In the genomic region with DNA sequence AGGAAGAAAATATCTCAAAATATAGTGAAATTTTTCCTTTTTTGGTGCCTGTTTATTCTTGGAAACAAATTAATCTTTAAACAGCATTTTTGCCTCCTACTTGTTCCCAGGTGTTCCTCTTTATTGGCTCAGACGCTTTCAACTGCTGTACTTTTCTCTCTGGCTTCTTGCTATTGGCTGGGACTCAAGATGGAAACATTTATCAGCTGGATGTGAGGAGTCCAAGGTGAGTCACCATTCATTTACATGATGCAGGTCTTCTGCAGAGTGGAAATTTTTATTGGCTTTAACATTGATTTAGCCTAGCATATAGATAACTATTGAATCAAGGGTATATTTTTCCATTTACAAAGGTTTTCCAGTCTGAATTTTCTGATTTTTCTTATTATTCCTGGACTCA, we compare ENCODE assay signal across 21 cellular contexts.
A peak's percentile ranks its signal among the peaks of the same experiment; 100 is the strongest.
DNase-seq lines count a peak whose midpoint lies in the region; ATAC-seq, FAIRE-seq and TF ChIP-seq lines count a peak whose summit lies in the region.
"Had no signal": no experiment of that assay in that cellular context is flagged by ENCODE, and none has a peak within 500 bp of the region (broad histone marks: within the 10 kb centered on the region; RNA-seq: fewer than 3 reads in every experiment).

No MANE protein-coding gene starts in this region.

- no peak for ATAC-seq in HG02973 (IDR thresholded peaks at IDR 0.05; ENCODE audit: unreplicated experiment)
- ATAC-seq in GM21529 (IDR thresholded peaks at IDR 0.05; ENCODE audit: unreplicated experiment) = no peak
- ATAC-seq: effector memory CD8-positive, alpha-beta T cell; heart right ventricle had no signal

- FAIRE-seq in RCC 7860 (lab: Jason Lieb, UNC) = no peak

- no peak overlapping the region for H3K4me3 ChIP-seq in fibroblast of mammary gland (ENCODE audit: control insufficient read depth, low read depth, low read length)
- H3K4me3 ChIP-seq: adrenal gland, heart right ventricle, stomach had no signal

- DNase-seq in DMS53 (lab: John Stamatoyannopoulos, UW) (peak; percentile 27), DMS53 treated with DMSO at 0.1 percent for 48 hours (lab: John Stamatoyannopoulos, UW; ENCODE audit: unreplicated experiment) (no peak), RKO (ENCODE audit: low spot score) (peak; percentile 39), fibroblast of mammary gland (ENCODE audit: low read depth) (peak; percentile 43), pons (ENCODE audit: low spot score) (peak; percentile 31), RCC 7860 (ENCODE audit: low spot score) (no peak)
- DNase-seq: activated CD4-positive, alpha-beta T cell treated with anti-CD3 and anti-CD28 coated beads, Interleukin-2, amount 10 ng/mL, durations not matched to agents 24 days and 14 days; BE2C; Calu3; effector memory CD8-positive, alpha-beta T cell; H7; heart right ventricle; naive B cell; NCI-H187 treated with DMSO at 0.1 percent for 48 hours; NCI-H446; posterior cingulate gyrus; RPMI8226; stomach had no signal

- no peak for TF ChIP-seq CTCF in fibroblast of mammary gland (conservative IDR thresholded peaks at IDR 0.05; ENCODE audit: control insufficient read depth, insufficient read depth, low read depth, low read length)

Comparison
In these comparisons a context has a peak if more than half of its experiments do, and no peak if none do; other contexts are left out.
1. DNase-seq: peak in DMS53 (single experiment), RKO (single experiment), fibroblast of mammary gland (single experiment) and pons (single experiment); none in DMS53 treated with DMSO at 0.1 percent for 48 hours (single experiment) and RCC 7860 (single experiment).